17 cellular contexts compared by ENCODE assay signal in genomic region chr19:41699968-41700323, GRCh38. TPM values are rescaled to one million over a fixed set of nuclear protein-coding genes. Genes with fewer than 3 reads are reported as not detected.
DNase-seq lines count a peak whose midpoint lies in the region; ATAC-seq and TF ChIP-seq lines count a peak whose summit lies in the region.
"Had no signal": no experiment of that assay in that cellular context is flagged by ENCODE, and none has a peak within 500 bp of the region (broad histone marks: within the 10 kb centered on the region; RNA-seq: fewer than 3 reads in every experiment).

No MANE protein-coding gene starts in this region.

- H4K91ac ChIP-seq in H9 (ENCODE audit: insufficient read length, low read depth, low read length) = no peak overlapping the region

- H4K8ac ChIP-seq in H9 (replicated peaks; ENCODE audit: insufficient read length, low read depth, low read length) = no peak overlapping the region

- H3K18ac ChIP-seq in H9 (ENCODE audit: insufficient read length, low read depth, low read length) = no peak overlapping the region

- no peak overlapping the region for H2BK5ac ChIP-seq in H9 (ENCODE audit: insufficient read length, low read length)

- H3K4ac ChIP-seq in H9 (ENCODE audit: low read depth, low read length) = no peak overlapping the region

- no TSS peak for BruUV-seq in Caco-2 (replicated peaks; lab: Mats Ljungman, UMichigan)

- H3K9ac ChIP-seq in H9 (ENCODE audit: extremely low read depth, insufficient read length, low read length) = no peak overlapping the region

- H3K27me3 Mint-ChIP-seq in Caco-2 (ENCODE audit: insufficient read depth, unreplicated experiment) (peaks cover 4% of the 10 kb centered on the region), H9 (ENCODE audit: low read depth) (no peaks in the 10 kb centered on the region; the same call in none of the 2 replicates)

- H3K27ac Mint-ChIP-seq in Caco-2 (ENCODE audit: unreplicated experiment) (peak overlapping the region; percentile 1), H9 (no peak overlapping the region)
- H3K27ac Mint-ChIP-seq: B cell; CD4-positive, CD25-positive, alpha-beta regulatory T cell had no signal

- H3K14ac ChIP-seq in H9 (ENCODE audit: insufficient read depth, low read length) = no peak overlapping the region

- DNase-seq in Caco-2 = peak in 1 of 2 experiments; percentile 34
- DNase-seq in H9 = peak; percentile 11
- peak; percentile 32 for DNase-seq in islet precursor cell
- DNase-seq in sciatic nerve (ENCODE audit: low spot score) = peak; percentile 6
- DNase-seq in cardiac septum (ENCODE audit: low spot score) = no peak
- no peak for DNase-seq in NCI-H1694 (lab: John Stamatoyannopoulos, UW)
- DNase-seq: CD4-positive, CD25-positive, alpha-beta regulatory T cell; DMS79; NCI-H2029 treated with DMSO at 0.1 percent for 48 hours; NCI-H2171 treated with DMSO at 0.1 percent for 48 hours; NCI-H446 treated with DMSO at 0.1 percent for 48 hours; NCI-H774; RPMI8226 had no signal

- no peak overlapping the region for H3K56ac ChIP-seq in H9 (ENCODE audit: insufficient read length, low read depth, low read length)

- H2BK20ac ChIP-seq in H9 (ENCODE audit: low read depth, low read length, poor library complexity, severe bottlenecking) = no peak overlapping the region

- ATAC-seq in sciatic nerve (no peak), GM18861 (IDR thresholded peaks at IDR 0.05; ENCODE audit: unreplicated experiment) (no peak)
- ATAC-seq: HCT116, K562 had no signal

- no peaks in the 10 kb centered on the region for H3K36me3 Mint-ChIP-seq in Caco-2 (ENCODE audit: insufficient read depth, unreplicated experiment)
- H3K36me3 Mint-ChIP-seq in H9 (ENCODE audit: insufficient read depth in 1 of 3, low read depth in 3 of 3) = peaks cover 0 to 27% (median 5%) of the 10 kb centered on the region in 3 experiments; a peak in 5 of 7 replicates
- H3K36me3 Mint-ChIP-seq: CD4-positive, CD25-positive, alpha-beta regulatory T cell had no signal

- no peak overlapping the region for H2AFZ ChIP-seq in H9 (ENCODE audit: low read length)

- H3K9me3 Mint-ChIP-seq in Caco-2 (ENCODE audit: unreplicated experiment) (no peaks in the 10 kb centered on the region), H9 (peaks cover 79 to 92% of the 10 kb centered on the region in 2 experiments)
- H3K9me3 Mint-ChIP-seq: CD4-positive, CD25-positive, alpha-beta regulatory T cell had no signal

- peaks cover 10% of the 10 kb centered on the region for H3K4me1 ChIP-seq in Caco-2
- H3K4me1 ChIP-seq in H9 (ENCODE audit: insufficient read depth, low read length) = no peaks in the 10 kb centered on the region

- WGBS in H9 (ENCODE audit: extremely low coverage, insufficient read length, low lambda C conversion rate) = no CpG with 5 or more reads among the region's 2 CpGs

- no peak overlapping the region for H2AK5ac ChIP-seq in H9 (ENCODE audit: insufficient read length, low read length)

- peaks cover 15% of the 10 kb centered on the region for H3K4me1 Mint-ChIP-seq in Caco-2 (ENCODE audit: low read depth, unreplicated experiment)
- H3K4me1 Mint-ChIP-seq in H9 = no peaks in the 10 kb centered on the region
- H3K4me1 Mint-ChIP-seq: CD4-positive, CD25-positive, alpha-beta regulatory T cell had no signal

- H2BK120ac ChIP-seq in H9 (ENCODE audit: low read depth, low read length, poor library complexity, severe bottlenecking) = no peak overlapping the region

- no peak for TF ChIP-seq CTCF in Caco-2 (IDR thresholded peaks at IDR 0.05; ENCODE audit: insufficient read depth in 1 of 2, low read depth in 1 of 2, low read length in 1 of 2, severe bottlenecking in 1 of 2, unreplicated experiment in 1 of 2)
- TF ChIP-seq CTCF in H9 (conservative IDR thresholded peaks at IDR 0.05) = no peak

- H4K5ac ChIP-seq in H9 (ENCODE audit: insufficient read length, low read depth, low read length) = no peak overlapping the region

- H3K4me3 ChIP-seq in Caco-2 (ENCODE audit: low read depth, low read length) = no peak overlapping the region
- H3K4me3 ChIP-seq: K562 had no signal

- H3K27ac ChIP-seq in H9 (ENCODE audit: insufficient read length, low read depth, low read length) = no peak overlapping the region

- H3K4me2 ChIP-seq in H9 (ENCODE audit: insufficient read depth, insufficient read length, low read length) = no peak overlapping the region

- intact Hi-C loops in Caco-2 (cut with micrococcal nuclease; ENCODE audit: unreplicated experiment) (no loop called here), sciatic nerve (cut with DNase I) (no loop called here), cardiac septum (cut with DNase I) (no loop called here)

- H2BK15ac ChIP-seq in H9 (ENCODE audit: low read depth, low read length) = no peak overlapping the region

- H3T11ph ChIP-seq in H9 (ENCODE audit: low read length) = no peak overlapping the region

- H3K79me1 ChIP-seq in H9 (ENCODE audit: insufficient read depth, low read depth, low read length, poor library complexity, severe bottlenecking) = no peaks in the 10 kb centered on the region

- H3K23me2 ChIP-seq in H9 (ENCODE audit: insufficient read length, low read depth, low read length, poor library complexity, severe bottlenecking) = no peaks in the 10 kb centered on the region

- H4K20me1 ChIP-seq in H9 (ENCODE audit: control insufficient read depth, insufficient read depth, insufficient read length) = no peaks in the 10 kb centered on the region

- H2BK12ac ChIP-seq in H9 (ENCODE audit: insufficient read length, low read depth, low read length) = no peak overlapping the region

- POLR2A ChIA-PET in Caco-2 (lab: Charles Lee) = no interaction called here

- CTCF ChIA-PET in Caco-2 (lab: Charles Lee) = interaction anchor here (1.5 kb wide), 1 partner anchor 62 kb away, joined by 5 read pairs; no protein-coding TSS in a partner anchor

- no peaks in the 10 kb centered on the region for H3K27me3 ChIP-seq in Caco-2 (replicated peaks; ENCODE audit: control insufficient read depth, insufficient read depth, low read length)
- H3K27me3 ChIP-seq in H9 (ENCODE audit: insufficient read depth, low read length) = no peaks in the 10 kb centered on the region

- H3K4me3 Mint-ChIP-seq in Caco-2 (ENCODE audit: unreplicated experiment) (no peak overlapping the region), H9 (no peak overlapping the region)
- H3K4me3 Mint-ChIP-seq: B cell; CD4-positive, CD25-positive, alpha-beta regulatory T cell had no signal

- H3K36me3 ChIP-seq in Caco-2 (ENCODE audit: control insufficient read depth, insufficient read depth, low read length) = no peaks in the 10 kb centered on the region

- H3K23ac ChIP-seq in H9 (ENCODE audit: insufficient read length, low read depth, low read length) = no peak overlapping the region

- H3K9me3 ChIP-seq in Caco-2 (no peaks in the 10 kb centered on the region), H9 (ENCODE audit: control insufficient read depth, low read depth, low read length) (peaks cover 42% of the 10 kb centered on the region)

- H3K79me2 ChIP-seq in H9 (ENCODE audit: insufficient read depth, low read length) = no peaks in the 10 kb centered on the region

RNA-seq across cellular contexts. Expression of gene CEACAM5, which starts 8.5 kb away (rescaled TPM):
- total RNA-seq in Caco-2 (2022) (1.3 and 3.9 TPM in 2 replicates), H9 (2021) (not detected in 2 replicates), sciatic nerve (0.22 TPM), cardiac septum (0.19 TPM)
- total RNA-seq: B cell; CD4-positive, CD25-positive, alpha-beta regulatory T cell had no signal

RNA-seq across cellular contexts. Expression of gene CEACAM7, which starts 11.9 kb away (rescaled TPM):
- 0.44 TPM in 1 of 2 replicates, not detected in the other for total RNA-seq in Caco-2 (2022)
- not detected in 2 replicates for total RNA-seq in H9 (2021)
- not detected for total RNA-seq in sciatic nerve
- total RNA-seq in cardiac septum = not detected
- total RNA-seq: B cell; CD4-positive, CD25-positive, alpha-beta regulatory T cell; K562 had no signal

RNA-seq across cellular contexts. Expression of gene CEACAM6, which starts 55.4 kb away (rescaled TPM):
- total RNA-seq in Caco-2 (2022) (10.7 and 16.2 TPM in 2 replicates), H9 (2021) (not detected in 2 replicates), sciatic nerve (1.1 TPM), cardiac septum (0.16 TPM)
- total RNA-seq: B cell; CD4-positive, CD25-positive, alpha-beta regulatory T cell had no signal

Comparison
In these comparisons a context has a peak if more than half of its experiments do, and no peak if none do; other contexts are left out.
1. DNase-seq: peak in H9 (single experiment), islet precursor cell (single experiment) and sciatic nerve (single experiment); none in cardiac septum (single experiment) and NCI-H1694 (single experiment).